Comparison of ENCODE assay signal across 11 cellular contexts in the genomic region with DNA sequence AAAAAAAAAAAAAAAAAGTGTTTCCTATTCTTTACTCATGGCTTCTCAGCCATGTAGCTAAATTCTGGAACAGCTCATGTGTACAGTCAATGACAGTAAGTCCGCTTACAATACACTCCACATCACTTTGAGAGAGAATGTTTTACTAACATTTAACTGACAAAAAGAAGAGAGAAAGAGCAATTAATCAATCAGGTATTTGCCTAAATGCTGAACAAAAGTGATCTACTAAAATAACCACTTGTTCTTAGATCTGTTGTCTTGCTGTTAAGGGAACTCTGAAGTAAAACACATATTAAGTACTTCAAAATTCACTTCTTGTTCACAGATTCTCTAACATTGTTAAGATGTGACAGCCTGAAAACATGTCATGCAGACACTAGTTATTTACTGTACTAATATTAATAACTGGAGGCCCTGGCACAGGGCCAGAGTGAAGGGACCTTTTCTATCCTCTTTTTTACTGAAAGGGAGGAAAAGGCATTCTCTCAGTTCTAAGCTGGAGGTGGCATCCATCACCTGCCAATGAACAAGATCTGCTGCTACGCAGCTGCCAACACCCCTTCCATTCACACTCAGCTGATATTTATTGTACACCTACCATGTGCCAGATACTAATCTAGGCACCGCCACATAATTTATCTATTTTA.
DNase-seq lines count a peak whose midpoint lies in the region; FAIRE-seq and TF ChIP-seq lines count a peak whose summit lies in the region.
"Had no signal": no experiment of that assay in that cellular context is flagged by ENCODE, and none has a peak within 500 bp of the region (broad histone marks: within the 10 kb centered on the region; RNA-seq: fewer than 3 reads in every experiment).

No MANE protein-coding gene starts in this region.

- peak overlapping the region; percentile 95 for H3K27ac Mint-ChIP-seq in HFFc6

- H3K36me3 ChIP-seq in SJSA1 (no peaks in the 10 kb centered on the region), tibial artery (no peaks in the 10 kb centered on the region)
- H3K36me3 ChIP-seq: thyroid gland had no signal

- DNase-seq in HFFc6 (no peak), SJSA1 (ENCODE audit: low read depth in 1 of 2, low spot score in 2 of 2) (peak in 1 of 2 experiments; percentile 61), fibroblast of pulmonary artery (ENCODE audit: low read depth) (peak; percentile 30), tibial artery (no peak), head of caudate nucleus (no peak), T1000 (lab: John Stamatoyannopoulos, UW) (no peak), D721Med (ENCODE audit: insufficient read length, low spot score) (no peak)
- DNase-seq: activated T-cell treated with anti-CD3 and anti-CD28 coated beads, Interleukin-2, amount 50 U/mL, for 1 hour; NCI-H1930; thyroid gland had no signal

- H3K27me3 ChIP-seq in SJSA1 (replicated peaks) (no peaks in the 10 kb centered on the region), tibial artery (no peaks in the 10 kb centered on the region)
- H3K27me3 ChIP-seq: thyroid gland had no signal

- peaks cover 31% of the 10 kb centered on the region for H3K4me1 ChIP-seq in SJSA1 (replicated peaks)
- peaks cover 0 to 65% (median 36%) of the 10 kb centered on the region in 4 donors for H3K4me1 ChIP-seq in tibial artery

- peak overlapping the region; percentile 38; the same call in 1 of the 2 replicates for H3K4me3 Mint-ChIP-seq in HFFc6

- intact Hi-C loops in tibial artery (cut with DNase I; ENCODE audit: low total_unique reads) (no loop called here), head of caudate nucleus (cut with DNase I) (no loop called here)

- peaks cover 2% of the 10 kb centered on the region; the same call in 1 of the 2 replicates for H3K27me3 Mint-ChIP-seq in HFFc6 (ENCODE audit: insufficient read depth)

- H3K4me3 ChIP-seq in SJSA1 (no peak overlapping the region), fibroblast of pulmonary artery (replicated peaks; ENCODE audit: low read depth, low read length) (no peak overlapping the region), tibial artery (no peak overlapping the region)
- H3K4me3 ChIP-seq: thyroid gland had no signal

- TF ChIP-seq CTCF in HFFc6 (IDR thresholded peaks at IDR 0.05) (no peak), fibroblast of pulmonary artery (IDR thresholded peaks at IDR 0.05; ENCODE audit: low read length, missing control alignments) (no peak), tibial artery (IDR thresholded peaks at IDR 0.05) (no peak), D721Med (IDR thresholded peaks at IDR 0.05; ENCODE audit: insufficient read depth, missing control alignments) (no peak)

- no peaks in the 10 kb centered on the region for H3K9me3 ChIP-seq in SJSA1 (replicated peaks)
- no peaks in the 10 kb centered on the region for H3K9me3 ChIP-seq in tibial artery
- H3K9me3 ChIP-seq: thyroid gland had no signal

- peak overlapping the region; percentile 99 for H3K27ac ChIP-seq in SJSA1
- H3K27ac ChIP-seq in tibial artery: peak overlapping the region; percentile 4 to 53
- H3K27ac ChIP-seq: thyroid gland had no signal

- H3K4me1 Mint-ChIP-seq in HFFc6 (ENCODE audit: low read depth): peaks cover 52% of the 10 kb centered on the region

- H3K36me3 Mint-ChIP-seq in HFFc6 (ENCODE audit: low read depth): no peaks in the 10 kb centered on the region

- H3K9me3 Mint-ChIP-seq in HFFc6: no peaks in the 10 kb centered on the region

- FAIRE-seq in D721Med (lab: Jason Lieb, UNC): no peak
- FAIRE-seq: bronchial epithelial cell had no signal
